ENCODE assay signal across 25 cellular contexts in genomic region chr2:182043021-182043420, GRCh38. TPM values are rescaled to one million over a fixed set of nuclear protein-coding genes. Genes with fewer than 3 reads are reported as not detected.
"Had no signal": no experiment of that assay in that cellular context is flagged by ENCODE, and none has a peak within 500 bp of the region (broad histone marks: within the 10 kb centered on the region; RNA-seq: fewer than 3 reads in every experiment).

No MANE protein-coding gene starts in this region.

- H3K4me3 ChIP-seq: K562, SJCRH30 had no signal

- H3K9ac ChIP-seq: KMS-11 had no signal

- H3K27ac Mint-ChIP-seq: IgD-negative memory B cell, T-cell had no signal

- ATAC-seq: K562, Panc1, PC-3, T-cell had no signal

- H3K4me1 Mint-ChIP-seq: IgD-negative memory B cell, T-cell had no signal

- H3K36me3 Mint-ChIP-seq: IgD-negative memory B cell, T-cell had no signal

- H3K4me2 ChIP-seq: KMS-11 had no signal

- H3K27me3 ChIP-seq: SJCRH30 had no signal

- H3K36me3 ChIP-seq: SJCRH30 had no signal

- FAIRE-seq: HTR-8/SVneo, K562 had no signal

- H3K9me3 Mint-ChIP-seq: T-cell had no signal

- DNase-seq: Kasumi-1, MM.1S, NCI-H1092 treated with DMSO at 0.1 percent for 48 hours, NCI-H1436, NCI-H187, NCI-H2029, NCI-H2081 treated with DMSO at 0.1 percent for 48 hours, NCI-H2171, NCI-H226, NCI-H510A treated with DMSO at 0.1 percent for 48 hours, NCI-H69, NCI-H774, PC-3, SHP77 treated with DMSO at 0.1 percent for 48 hours, SJCRH30, SW 1271, T-cell had no signal

- H3K4me3 Mint-ChIP-seq: IgD-negative memory B cell, T-cell had no signal

- H3K27ac ChIP-seq: HL-60, KMS-11, RWPE1, SJCRH30 had no signal

RNA-seq across cellular contexts. Expression of gene PPP1R1C, which starts 57.4 kb away (rescaled TPM):
- total RNA-seq: OCI-LY7, SJCRH30, T-cell had no signal
